In the genomic region with DNA sequence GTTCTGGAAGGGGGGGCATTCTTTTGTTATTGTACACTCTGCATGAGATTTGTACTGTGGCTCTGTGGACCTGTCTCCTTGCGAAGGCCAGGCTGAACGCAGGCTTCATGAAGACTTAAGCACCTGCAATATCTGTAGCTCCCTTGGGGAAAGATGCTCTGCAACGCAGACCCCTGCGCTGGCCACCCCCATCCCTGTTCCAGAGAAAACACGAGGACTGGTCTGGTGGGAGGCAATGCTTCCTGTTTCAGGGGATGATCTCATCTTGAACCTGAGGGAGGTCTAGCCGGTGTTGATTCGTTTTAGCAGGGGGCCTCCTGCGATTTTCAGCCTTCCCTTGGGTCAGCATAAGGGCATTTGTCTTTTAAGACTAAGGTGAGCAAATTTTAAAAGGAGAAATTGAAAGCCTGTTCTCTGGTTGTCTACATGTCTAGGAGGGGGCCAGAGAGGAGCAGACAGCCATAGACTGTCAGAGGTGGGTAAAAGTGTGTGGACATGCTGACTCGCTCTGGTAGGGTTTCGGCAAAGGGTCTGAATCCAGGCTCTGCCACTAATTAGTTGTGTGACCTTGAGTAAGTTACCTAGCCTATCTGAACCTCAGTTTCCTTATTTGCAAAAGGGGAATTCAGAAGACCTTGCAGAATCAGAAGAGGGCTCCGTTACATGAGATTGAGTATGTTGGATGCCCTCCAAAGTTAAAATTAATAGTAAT, we compare ENCODE assay signal across 26 cellular contexts.
DNase-seq lines count a peak whose midpoint lies in the region; ATAC-seq, FAIRE-seq and TF ChIP-seq lines count a peak whose summit lies in the region.
"Had no signal": no experiment of that assay in that cellular context is flagged by ENCODE, and none has a peak within 500 bp of the region (broad histone marks: within the 10 kb centered on the region; RNA-seq: fewer than 3 reads in every experiment).

No MANE protein-coding gene starts in this region.

- H3K9me3 ChIP-seq in A549: no peaks in the 10 kb centered on the region
- no peaks in the 10 kb centered on the region for H3K9me3 ChIP-seq in astrocyte (ENCODE audit: insufficient read depth, low read depth, low read length)
- no peaks in the 10 kb centered on the region for H3K9me3 ChIP-seq in thyroid gland
- H3K9me3 ChIP-seq: breast epithelium, left ventricle myocardium inferior, SJCRH30, tibial nerve had no signal

- no peaks in the 10 kb centered on the region for H3K79me2 ChIP-seq in astrocyte (ENCODE audit: insufficient read depth, low read length)

- 80% methylated on average over 11 of the region's 11 CpGs for WGBS in A549 (ENCODE audit: missing lambda C conversion rate)
- WGBS in thyroid gland, 2 donors: 66 to 77% methylated on average over 11 of the region's 11 CpGs

- ATAC-seq in A549 (no peak), GM21723 (IDR thresholded peaks at IDR 0.05; ENCODE audit: unreplicated experiment) (no peak), GM21786 (IDR thresholded peaks at IDR 0.05; ENCODE audit: unreplicated experiment) (no peak)
- ATAC-seq: activated naive CD4-positive, alpha-beta T cell treated with anti-CD3 and anti-CD28 coated beads, Interleukin-2, amount 50 U/mL, for 72 hours; T-cell had no signal

- H3K36me3 Mint-ChIP-seq in astrocyte (ENCODE audit: low read depth, unreplicated experiment): no peaks in the 10 kb centered on the region
- H3K36me3 Mint-ChIP-seq in mesothelial cell of epicardium: no peaks in the 10 kb centered on the region
- H3K36me3 Mint-ChIP-seq: activated CD4-positive, alpha-beta memory T cell treated with anti-CD3 and anti-CD28 coated beads for 36 hours; activated naive CD4-positive, alpha-beta T cell treated with anti-CD3 and anti-CD28 coated beads, Interleukin-2, amount 50 U/mL, for 72 hours; naive B cell; T-cell had no signal

- no peak for TF ChIP-seq RAD21 in A549 (conservative IDR thresholded peaks at IDR 0.05 in 1 of 2, IDR thresholded peaks at IDR 0.05 in 1 of 2)

- H3K4me2 ChIP-seq in A549 (peak overlapping the region; percentile 74; the same call in 2 of the 3 replicates), astrocyte (ENCODE audit: low read length) (no peak overlapping the region)

- H3K27ac Mint-ChIP-seq in astrocyte (ENCODE audit: unreplicated experiment) (no peak overlapping the region), mesothelial cell of epicardium (peak overlapping the region; percentile 37)
- H3K27ac Mint-ChIP-seq: activated CD4-positive, alpha-beta memory T cell treated with anti-CD3 and anti-CD28 coated beads for 36 hours; activated naive CD4-positive, alpha-beta T cell treated with anti-CD3 and anti-CD28 coated beads, Interleukin-2, amount 50 U/mL, for 72 hours; T-cell had no signal

- DNase-seq in A549 (ENCODE audit: low read depth in 1 of 2, low spot score in 1 of 2) (no peak), H7 (peak; percentile 3), astrocyte (ENCODE audit: low read depth) (no peak), mesothelial cell of epicardium (ENCODE audit: low spot score in 2 of 2, unreplicated experiment in 2 of 2) (no peak), NCI-H2196 treated with DMSO at 0.1 percent for 48 hours (lab: John Stamatoyannopoulos, UW; ENCODE audit: unreplicated experiment) (no peak), thyroid gland (no peak)
- DNase-seq: activated CD4-positive, alpha-beta memory T cell treated with anti-CD3 and anti-CD28 coated beads for 36 hours; activated CD4-positive, CD25-positive, alpha-beta regulatory T cell treated with anti-CD3 and anti-CD28 coated beads, Interleukin-2, amount 50 U/mL, for 72 hours; activated effector memory CD4-positive, alpha-beta T cell treated with Interleukin-2 at 50 U/mL for 16 hours; activated T-cell treated with anti-CD3 and anti-CD28 coated beads for 4 hours; DMS153; effector CD8-positive, alpha-beta T cell; IMR-90; left ventricle myocardium inferior; naive B cell; SJCRH30; stimulated activated CD4-positive, alpha-beta T cell treated with anti-CD3 and anti-CD28 coated beads, Interleukin-15, amount 100 ng/mL, for 24 hours; stimulated activated CD4-positive, alpha-beta T cell treated with anti-CD3 and anti-CD28 coated beads, Interleukin-4, amount 100 ng/mL, for 4 hours; T-cell had no signal

- H2AFZ ChIP-seq in astrocyte (ENCODE audit: low read depth, low read length): no peak overlapping the region

- no peak for TF ChIP-seq EP300 in A549 (IDR thresholded peaks at IDR 0.05)

- H3K4me1 ChIP-seq in A549: peaks cover 29% of the 10 kb centered on the region
- H3K4me1 ChIP-seq in astrocyte (ENCODE audit: insufficient read depth, low read length): no peaks in the 10 kb centered on the region
- no peaks in the 10 kb centered on the region for H3K4me1 ChIP-seq in thyroid gland
- H3K4me1 ChIP-seq: breast epithelium, SJCRH30 had no signal

- H3K27ac ChIP-seq in A549 (no peak overlapping the region), astrocyte (ENCODE audit: low read depth, low read length) (no peak overlapping the region), thyroid gland (no peak overlapping the region)
- H3K27ac ChIP-seq: breast epithelium, left ventricle myocardium inferior, SJCRH30, tibial nerve had no signal

- TF ChIP-seq CTCF in A549 (IDR thresholded peaks at IDR 0.05): no peak
- TF ChIP-seq CTCF in astrocyte (IDR thresholded peaks at IDR 0.05; ENCODE audit: insufficient read depth, low read depth, low read length): no peak
- TF ChIP-seq CTCF in mesothelial cell of epicardium (IDR thresholded peaks at IDR 0.05; ENCODE audit: unreplicated experiment): no peak
- no peak for TF ChIP-seq CTCF in thyroid gland (IDR thresholded peaks at IDR 0.05)

- H3K36me3 ChIP-seq in H7 (replicated peaks; ENCODE audit: control insufficient read depth, insufficient read depth, low read length): no peaks in the 10 kb centered on the region
- H3K36me3 ChIP-seq in astrocyte (ENCODE audit: insufficient read depth, low read length): no peaks in the 10 kb centered on the region
- no peaks in the 10 kb centered on the region for H3K36me3 ChIP-seq in thyroid gland
- H3K36me3 ChIP-seq: breast epithelium, left ventricle myocardium inferior, SJCRH30, tibial nerve had no signal

- H3K4me1 Mint-ChIP-seq in astrocyte (ENCODE audit: low read depth, unreplicated experiment) (peaks cover 24% of the 10 kb centered on the region), mesothelial cell of epicardium (peaks cover 38% of the 10 kb centered on the region)
- H3K4me1 Mint-ChIP-seq: T-cell had no signal

- TF ChIP-seq POLR2A in A549 (IDR thresholded peaks at IDR 0.05; ENCODE audit: low read length): no peak
- no peak for TF ChIP-seq POLR2A in thyroid gland (IDR thresholded peaks at IDR 0.05)

- H3K4me3 Mint-ChIP-seq in astrocyte (ENCODE audit: unreplicated experiment): peak overlapping the region; percentile 2
- H3K4me3 Mint-ChIP-seq in mesothelial cell of epicardium: no peak overlapping the region
- H3K4me3 Mint-ChIP-seq: activated CD4-positive, alpha-beta memory T cell treated with anti-CD3 and anti-CD28 coated beads for 36 hours; naive B cell; T-cell had no signal

- H3K4me3 ChIP-seq in A549 (no peak overlapping the region), H7 (ENCODE audit: insufficient read depth, low read depth, low read length) (no peak overlapping the region), astrocyte (ENCODE audit: insufficient read depth, low read depth, low read length) (no peak overlapping the region), thyroid gland (replicated peaks in 1 of 3) (no peak overlapping the region)
- H3K4me3 ChIP-seq: breast epithelium, left ventricle myocardium inferior, SJCRH30, tibial nerve had no signal

- no peak overlapping the region for H3K9ac ChIP-seq in astrocyte (ENCODE audit: low read length)

- intact Hi-C loops in thyroid gland (cut with DNase I): no loop called here

- FAIRE-seq in A549 (lab: Jason Lieb, UNC) (no peak), astrocyte (lab: Jason Lieb, UNC) (no peak)
- FAIRE-seq: GM18507, GM19239 had no signal

- H3K9me3 Mint-ChIP-seq in astrocyte (ENCODE audit: unreplicated experiment) (peaks cover under 1% of the 10 kb centered on the region), mesothelial cell of epicardium (no peaks in the 10 kb centered on the region)
- H3K9me3 Mint-ChIP-seq: activated CD4-positive, alpha-beta memory T cell treated with anti-CD3 and anti-CD28 coated beads for 36 hours; activated naive CD4-positive, alpha-beta T cell treated with anti-CD3 and anti-CD28 coated beads, Interleukin-2, amount 50 U/mL, for 72 hours; T-cell had no signal

- CTCF ChIA-PET in A549 (lab: Yijun Ruan, JAX): interaction anchor here (1.4 to 3.4 kb wide), 2 partner anchors 13 kb away, joined by 14 to 24 read pairs; no protein-coding TSS in a partner anchor

- H3K27me3 Mint-ChIP-seq in astrocyte (ENCODE audit: low read depth, unreplicated experiment) (peaks cover 30% of the 10 kb centered on the region), mesothelial cell of epicardium (ENCODE audit: low read depth) (peaks cover 3% of the 10 kb centered on the region)

- H3K27me3 ChIP-seq in H7 (ENCODE audit: control insufficient read depth, insufficient read depth, low read length) (no peaks in the 10 kb centered on the region), astrocyte (ENCODE audit: insufficient read depth, low read length) (peaks cover 4% of the 10 kb centered on the region), thyroid gland (no peaks in the 10 kb centered on the region)
- H3K27me3 ChIP-seq: breast epithelium, SJCRH30, tibial nerve had no signal

- POLR2A ChIA-PET in A549 (lab: Yijun Ruan, JAX): no interaction called here

- H4K20me1 ChIP-seq in astrocyte (ENCODE audit: insufficient read depth, low read length): no peaks in the 10 kb centered on the region

TF ChIP-seq in A549, 52 proteins besides CTCF, POLR2A, EP300 and RAD21 (continues in another document):
- TF ChIP-seq, protein P1, sequence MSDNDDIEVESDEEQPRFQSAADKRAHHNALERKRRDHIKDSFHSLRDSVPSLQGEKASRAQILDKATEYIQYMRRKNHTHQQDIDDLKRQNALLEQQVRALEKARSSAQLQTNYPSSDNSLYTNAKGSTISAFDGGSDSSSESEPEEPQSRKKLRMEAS (IDR thresholded peaks at IDR 0.05): no peak
- TF ChIP-seq EHF (CRISPR knock-in tag; IDR thresholded peaks at IDR 0.05): no peak
